25 cellular contexts compared by ENCODE assay signal in genomic region chr2:236666646-236667204, GRCh38.
"Had no signal": no experiment of that assay in that cellular context is flagged by ENCODE, and none has a peak within 500 bp of the region (broad histone marks: within the 10 kb centered on the region; RNA-seq: fewer than 3 reads in every experiment).

No MANE protein-coding gene starts in this region.

- H3K27ac Mint-ChIP-seq: activated B cell treated with CpG ODN at 0.5 μM for 24 hours; activated CD8-positive, alpha-beta T cell treated with anti-CD3 and anti-CD28 coated beads for 36 hours; activated naive CD8-positive, alpha-beta T cell; activated T-helper 17 cell treated with anti-CD3 and anti-CD28 coated beads, Interleukin-2, amount 50 U/mL, for 72 hours; nephron; T-helper 2 cell treated with Interferon-gamma antibody and Interleukin-4, amounts not matched to agents 5 μg/mL and 100 μg/mL, for 36 hours; type B pancreatic cell had no signal

- H3K27ac ChIP-seq: adrenal gland, body of pancreas, gastroesophageal sphincter, hepatocyte, lower lobe of right lung, right lobe of liver, testis had no signal

- H3K4me3 ChIP-seq: adrenal gland, body of pancreas, gastroesophageal sphincter, hepatocyte, lower lobe of right lung, mucosa of descending colon, right lobe of liver, testis had no signal

- H3K9me3 Mint-ChIP-seq: T-helper 2 cell treated with Interferon-gamma antibody and Interleukin-4, amounts not matched to agents 5 μg/mL and 100 μg/mL, for 36 hours had no signal

- H3K36me3 Mint-ChIP-seq: type B pancreatic cell had no signal

- ATAC-seq: activated CD8-positive, alpha-beta T cell treated with anti-CD3 and anti-CD28 coated beads for 36 hours; activated T-cell treated with anti-CD3 and anti-CD28 coated beads, Interleukin-2, amount 50 U/mL, for 4 hours; activated T-helper 17 cell treated with anti-CD3 and anti-CD28 coated beads, Interleukin-2, amount 50 U/mL, for 72 hours; body of pancreas; gastroesophageal sphincter; lower lobe of right lung; mucosa of descending colon; right lobe of liver had no signal

- DNase-seq: activated B cell treated with CpG ODN at 0.5 μM for 24 hours; activated CD4-positive, alpha-beta T cell treated with anti-CD3 and anti-CD28 coated beads, Interleukin-2, amount 50 U/mL, for 1 hour; activated CD8-positive, alpha-beta T cell treated with anti-CD3 and anti-CD28 coated beads for 36 hours; activated naive CD4-positive, alpha-beta T cell; activated T-cell treated with anti-CD3 and anti-CD28 coated beads, Interleukin-2, amount 50 U/mL, for 4 hours; aorta; body of pancreas; effector memory CD4-positive, alpha-beta T cell; erythroblast; lower lobe of right lung; mesendoderm; mucosa of descending colon; right lobe of liver; stimulated activated CD4-positive, alpha-beta T cell treated with anti-CD3 and anti-CD28 coated beads, Interleukin-2, amount 100 ng/mL, for 48 hours; stimulated activated naive CD4-positive, alpha-beta T cell treated with Interleukin-2 at 50 U/mL for 16 hours; T-helper 1 cell; testis had no signal

- H3K4me3 Mint-ChIP-seq: activated B cell treated with CpG ODN at 0.5 μM for 24 hours; activated CD8-positive, alpha-beta T cell treated with anti-CD3 and anti-CD28 coated beads for 36 hours; activated naive CD8-positive, alpha-beta T cell; activated T-cell treated with anti-CD3 and anti-CD28 coated beads, Interleukin-2, amount 50 U/mL, for 4 hours; activated T-helper 17 cell treated with anti-CD3 and anti-CD28 coated beads, Interleukin-2, amount 50 U/mL, for 72 hours; nephron; T-helper 2 cell treated with Interferon-gamma antibody and Interleukin-4, amounts not matched to agents 5 μg/mL and 100 μg/mL, for 36 hours; type B pancreatic cell had no signal

- H3K4me1 Mint-ChIP-seq: activated B cell treated with CpG ODN at 0.5 μM for 24 hours; activated T-helper 17 cell treated with anti-CD3 and anti-CD28 coated beads, Interleukin-2, amount 50 U/mL, for 72 hours had no signal
